Comparison of ENCODE assay signal across 15 cellular contexts in the genomic region with DNA sequence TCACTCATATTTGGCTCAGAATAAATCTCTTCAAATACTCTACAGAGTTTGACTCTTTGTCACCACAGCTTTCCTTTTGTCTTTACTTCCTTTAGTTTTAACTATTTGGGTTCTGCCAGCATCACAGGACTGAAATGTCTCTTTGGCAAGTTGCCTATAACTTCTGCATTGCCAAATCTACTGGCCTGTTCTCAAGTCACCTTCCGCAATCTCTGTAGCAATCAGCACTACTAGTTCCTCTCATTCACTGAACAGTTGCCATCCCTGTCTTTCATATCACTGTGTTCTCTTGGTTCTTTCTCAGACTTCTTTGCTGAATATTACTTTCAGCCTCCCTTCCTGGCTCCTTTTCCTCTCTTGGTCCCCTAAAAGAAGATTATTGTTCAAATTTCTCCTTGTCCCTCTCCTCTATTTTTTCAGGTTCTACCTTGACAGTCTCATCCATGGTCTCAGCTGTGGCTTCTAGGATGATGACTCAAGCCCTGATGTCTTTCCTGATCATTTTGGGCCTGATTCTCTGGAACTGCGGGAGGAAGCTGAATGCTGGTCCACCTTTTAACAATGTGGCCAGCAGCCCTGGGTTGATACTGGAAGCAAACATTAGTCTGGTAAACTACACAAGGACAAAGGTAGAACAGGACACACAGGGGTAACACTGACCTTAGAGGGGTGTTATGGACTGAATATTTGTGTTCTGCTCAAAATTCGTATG. TPM values are rescaled to one million over a fixed set of nuclear protein-coding genes. Genes with fewer than 3 reads are reported as not detected.
DNase-seq lines count a peak whose midpoint lies in the region; TF ChIP-seq lines count a peak whose summit lies in the region.
"Had no signal": no experiment of that assay in that cellular context is flagged by ENCODE, and none has a peak within 500 bp of the region (broad histone marks: within the 10 kb centered on the region; RNA-seq: fewer than 3 reads in every experiment).

No MANE protein-coding gene starts in this region.

- peaks cover 27 to 43% (median 38%) of the 10 kb centered on the region in 4 donors for H3K4me1 ChIP-seq in stomach

- DNase-seq in SIG-M5 treated with dmso at 0.1 percent for 504 hours (lab: John Stamatoyannopoulos, UW; ENCODE audit: unreplicated experiment) = peak; percentile 30
- no peak for DNase-seq in SIG-M5 (lab: John Stamatoyannopoulos, UW)
- DNase-seq in RPMI7951 (ENCODE audit: low read depth) = peak; percentile 37
- peak; percentile 68 for DNase-seq in fibroblast of pulmonary artery (ENCODE audit: low read depth)
- no peak for DNase-seq in stomach
- DNase-seq in SK-N-DZ (ENCODE audit: low spot score) = no peak
- DNase-seq in GM19238 (ENCODE audit: insufficient read length, low spot score) = no peak
- DNase-seq in GM20000 (ENCODE audit: low spot score) = no peak
- DNase-seq: activated CD8-positive, alpha-beta memory T cell treated with anti-CD3 and anti-CD28 coated beads, Interleukin-2, amount 50 U/mL, for 48 hours; activated naive CD4-positive, alpha-beta T cell treated with anti-CD3 and anti-CD28 coated beads, Interleukin-2, amount 50 U/mL, for 16 hours; central memory CD4-positive, alpha-beta T cell; GM23248; NCI-H187 treated with DMSO at 0.1 percent for 48 hours; SK-N-SH; stimulated activated naive CD4-positive, alpha-beta T cell had no signal

- no peaks in the 10 kb centered on the region for H3K36me3 ChIP-seq in stomach

- no peaks in the 10 kb centered on the region for H3K9me3 ChIP-seq in stomach
- H3K9me3 ChIP-seq: SK-N-SH had no signal

- TF ChIP-seq CTCF in fibroblast of pulmonary artery (IDR thresholded peaks at IDR 0.05; ENCODE audit: low read length, missing control alignments) (no peak), stomach (IDR thresholded peaks at IDR 0.05) (no peak), GM20000 (IDR thresholded peaks at IDR 0.05; ENCODE audit: extremely low read depth, missing control alignments) (no peak)

- no peak for TF ChIP-seq EP300 in stomach (IDR thresholded peaks at IDR 0.05)

- H3K4me3 ChIP-seq in fibroblast of pulmonary artery (replicated peaks; ENCODE audit: low read depth, low read length) (no peak overlapping the region), stomach (no peak overlapping the region)
- H3K4me3 ChIP-seq: GM23248 had no signal

- no peak for TF ChIP-seq POLR2A in stomach (IDR thresholded peaks at IDR 0.05)

- H3K27me3 ChIP-seq in stomach = no peaks in the 10 kb centered on the region

- intact Hi-C loops in stomach (cut with DNase I; ENCODE audit: low total_unique reads) = no loop called here

- H3K27ac ChIP-seq in stomach = peak overlapping the region; percentile 39 to 79 (median 68)
- H3K27ac ChIP-seq: GM23248 had no signal

- WGBS in stomach, 5 donors = 42 to 70% (median 55%) methylated on average over 3 of the region's 3 CpGs

RNA-seq across cellular contexts. Expression of a gene that starts 44.0 kb away (rescaled TPM):
- 5.5 and 7.8 TPM in 2 replicates for total RNA-seq in RPMI7951 (2014; rRNA removed; shearing (Covaris generic))
- total RNA-seq in stomach = 100 to 1,000 TPM in 2 of 5 donors, 10 to 100 TPM in 3; 15.2 to 259 (median 86.2) TPM
- 1 to 10 TPM; 6.2 to 7.7 (median 6.6) TPM for polyA plus RNA-seq in stomach
- polyA plus RNA-seq in SK-N-DZ (2014; cell fraction: cytosol; rRNA removed) = 16.8 and 18.7 TPM in 2 replicates
- polyA plus RNA-seq in SK-N-DZ (2014; cell fraction: nucleus; rRNA removed) = 21.6 and 22.9 TPM in 2 replicates

Comparison
In these comparisons a context has a peak if more than half of its experiments do, and no peak if none do; other contexts are left out.
1. DNase-seq: peak in SIG-M5 treated with dmso at 0.1 percent for 504 hours (single experiment), RPMI7951 (single experiment) and fibroblast of pulmonary artery (single experiment); none in SIG-M5 (single experiment), stomach (single experiment), SK-N-DZ (single experiment), GM19238 (single experiment) and GM20000 (single experiment).